In the genomic region with DNA sequence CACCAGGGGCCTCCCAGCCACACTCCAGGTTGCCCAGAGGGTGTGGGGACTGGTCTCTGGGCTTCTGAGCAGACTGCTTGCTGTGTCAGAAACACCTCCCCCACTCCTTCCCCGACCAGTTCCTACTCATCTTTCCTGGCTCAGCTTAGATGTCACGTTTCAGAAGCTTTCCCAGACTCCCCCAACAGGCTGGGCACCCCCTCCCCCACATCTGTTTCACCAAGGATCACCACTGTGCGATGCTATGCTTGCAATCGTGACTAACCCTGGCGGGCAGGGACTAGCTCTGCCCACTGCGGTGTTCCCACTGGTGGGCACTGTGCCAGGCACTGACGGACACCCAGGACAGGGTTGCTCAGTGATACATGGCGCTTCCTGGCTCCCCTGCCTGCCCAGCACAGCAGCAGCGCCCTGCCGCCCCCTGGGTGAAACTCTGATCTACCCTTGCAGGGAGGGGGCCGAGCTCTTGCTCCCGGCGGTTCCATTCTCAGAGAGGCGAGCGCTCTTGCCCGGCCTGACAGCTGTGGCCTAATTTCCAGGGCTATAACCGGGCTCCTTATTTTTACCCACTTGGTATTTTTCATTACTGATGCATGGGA, we compare ENCODE assay signal across 8 cellular contexts. TPM values are rescaled to one million over a fixed set of nuclear protein-coding genes. Genes with fewer than 3 reads are reported as not detected.
DNase-seq lines count a peak whose midpoint lies in the region; ATAC-seq and TF ChIP-seq lines count a peak whose summit lies in the region.

No MANE protein-coding gene starts in this region.

- no peak overlapping the region for H3K4me3 ChIP-seq in BLaER1
- H3K4me3 ChIP-seq in endodermal cell (ENCODE audit: low read length): no peak overlapping the region
- peak overlapping the region in 1 of 2 donors; percentile 20 for H3K4me3 ChIP-seq in muscle layer of duodenum (ENCODE audit: low read depth in 1 of 2, low read length in 2 of 2)

- peak overlapping the region; percentile 80 for H3K4me2 ChIP-seq in BLaER1

- POLR2A ChIA-PET in naive thymus-derived CD8-positive, alpha-beta T cell (lab: Charles Lee): no interaction called here

- H3K27me3 ChIP-seq in BLaER1 (no peaks in the 10 kb centered on the region), endodermal cell (ENCODE audit: control insufficient read depth, insufficient read depth, low read length, poor library complexity, severe bottlenecking) (no peaks in the 10 kb centered on the region), muscle layer of duodenum (ENCODE audit: low read depth, low read length) (no peaks in the 10 kb centered on the region)

- H3K9ac ChIP-seq in BLaER1: peak overlapping the region; percentile 45; the same call in 1 of the 2 replicates
- no peak overlapping the region for H3K9ac ChIP-seq in endodermal cell (ENCODE audit: extremely low read depth, low read length, poor library complexity, severe bottlenecking)

- no peak for ATAC-seq in HG03460 (IDR thresholded peaks at IDR 0.05; ENCODE audit: unreplicated experiment)
- ATAC-seq in naive thymus-derived CD8-positive, alpha-beta T cell: no peak

- peak; percentile 99 for DNase-seq in NCI-H226
- DNase-seq in endodermal cell: no peak
- no peak for DNase-seq in NOMO-1 treated with dmso at 0.1 percent for 144 hours (lab: John Stamatoyannopoulos, UW; ENCODE audit: unreplicated experiment)
- DNase-seq in cortex of kidney (lab: John Stamatoyannopoulos, UW): no peak
- DNase-seq in naive thymus-derived CD8-positive, alpha-beta T cell: no peak

- peaks cover 7% of the 10 kb centered on the region for H3K9me3 Mint-ChIP-seq in endodermal cell
- no peaks in the 10 kb centered on the region for H3K9me3 Mint-ChIP-seq in naive thymus-derived CD8-positive, alpha-beta T cell

- H3K36me3 Mint-ChIP-seq in endodermal cell (ENCODE audit: low read depth): peaks cover 17% of the 10 kb centered on the region
- peaks cover 0 to 18% (median 10%) of the 10 kb centered on the region in 3 donors for H3K36me3 Mint-ChIP-seq in naive thymus-derived CD8-positive, alpha-beta T cell

- H3K4me1 ChIP-seq in BLaER1 (peaks cover 74% of the 10 kb centered on the region), endodermal cell (ENCODE audit: control insufficient read depth, insufficient read depth, low read length) (no peaks in the 10 kb centered on the region), muscle layer of duodenum (ENCODE audit: control insufficient read depth in 1 of 2, insufficient read depth in 2 of 2, low read length in 2 of 2) (peaks cover 5 to 19% of the 10 kb centered on the region in 2 donors)

- H3K4me1 Mint-ChIP-seq in endodermal cell: peaks cover 13% of the 10 kb centered on the region
- H3K4me1 Mint-ChIP-seq in naive thymus-derived CD8-positive, alpha-beta T cell: peaks cover 0 to 12% (median 10%) of the 10 kb centered on the region in 4 donors

- no peak for TF ChIP-seq CTCF in endodermal cell (conservative IDR thresholded peaks at IDR 0.05)

- no peaks in the 10 kb centered on the region for H3K27me3 Mint-ChIP-seq in endodermal cell (ENCODE audit: insufficient read depth)
- H3K27me3 Mint-ChIP-seq in naive thymus-derived CD8-positive, alpha-beta T cell: no peaks in the 10 kb centered on the region

- H3K27ac ChIP-seq in BLaER1: peak overlapping the region; percentile 66
- H3K27ac ChIP-seq in endodermal cell (ENCODE audit: low read depth, low read length): peak overlapping the region; percentile 66
- H3K27ac ChIP-seq in muscle layer of duodenum (ENCODE audit: low read length): peak overlapping the region; percentile 89

- no peaks in the 10 kb centered on the region for H4K20me1 ChIP-seq in BLaER1

- H3K36me3 ChIP-seq in BLaER1 (peaks cover 30% of the 10 kb centered on the region), endodermal cell (ENCODE audit: control insufficient read depth, insufficient read depth, low read length) (no peaks in the 10 kb centered on the region), muscle layer of duodenum (ENCODE audit: control insufficient read depth in 1 of 2, insufficient read depth in 2 of 2, low read length in 2 of 2) (no peaks in the 10 kb centered on the region)

- WGBS in endodermal cell (ENCODE audit: insufficient coverage in 1 of 2, insufficient read length in 1 of 2), 2 experiments: 84 to 90% methylated on average over 9 to 17 of the region's 17 CpGs

- peak overlapping the region; percentile 58 for H3K27ac Mint-ChIP-seq in endodermal cell
- H3K27ac Mint-ChIP-seq in naive thymus-derived CD8-positive, alpha-beta T cell: peak overlapping the region in 1 of 10 donors; percentile 14

- no peak overlapping the region for H3K4me3 Mint-ChIP-seq in endodermal cell
- no peak overlapping the region for H3K4me3 Mint-ChIP-seq in naive thymus-derived CD8-positive, alpha-beta T cell

- H3K9me3 ChIP-seq in BLaER1 (no peaks in the 10 kb centered on the region), endodermal cell (ENCODE audit: control insufficient read depth, low read length) (peaks cover 7% of the 10 kb centered on the region), muscle layer of duodenum (ENCODE audit: control insufficient read depth in 1 of 2, low read length in 2 of 2) (peaks cover 0 to 4% of the 10 kb centered on the region in 2 donors)

RNA-seq across cellular contexts. Expression of a gene that starts 29.4 kb away (rescaled TPM):
- 10 to 100 TPM; 23.4 to 24.0 TPM for total RNA-seq in endodermal cell
- polyA plus RNA-seq in endodermal cell (2013, experiment 1 of 2): 86.6 TPM
- polyA plus RNA-seq in endodermal cell (2013, experiment 2 of 2): 67.0 TPM
- 10 to 100 TPM; 23.3 to 26.8 TPM for total RNA-seq in naive thymus-derived CD8-positive, alpha-beta T cell
- polyA plus RNA-seq in naive thymus-derived CD8-positive, alpha-beta T cell: under 1 TPM in 1 of 3 donors, not detected in 2; 0.28 TPM
